ENCODE assay signal across 8 cellular contexts in the genomic region with DNA sequence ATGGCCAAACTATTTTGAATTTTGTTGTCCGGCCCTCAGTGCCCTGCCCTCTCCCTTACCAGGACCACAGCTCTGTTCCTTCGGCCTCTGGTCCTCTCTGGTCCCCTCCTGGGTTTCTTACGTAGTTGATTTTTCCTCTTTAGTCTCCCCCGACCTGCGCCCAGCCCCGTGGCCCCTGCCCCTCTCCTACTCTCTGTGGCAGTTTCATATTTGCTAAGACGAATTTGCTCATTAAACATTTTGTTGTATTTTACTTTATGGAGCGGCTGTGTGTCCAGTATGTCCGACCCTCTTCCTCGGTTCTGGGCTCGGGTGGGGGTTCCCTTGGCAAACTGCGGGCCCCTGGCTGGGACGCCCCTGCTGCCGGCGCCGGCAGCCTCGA. TPM values are rescaled to one million over a fixed set of nuclear protein-coding genes. Genes with fewer than 3 reads are reported as not detected.
A peak's percentile ranks its signal among the peaks of the same experiment; 100 is the strongest.
DNase-seq lines count a peak whose midpoint lies in the region; ATAC-seq and TF ChIP-seq lines count a peak whose summit lies in the region.

No MANE protein-coding gene starts in this region.

- peaks cover 53% of the 10 kb centered on the region for H4K20me1 ChIP-seq in Karpas-422 (ENCODE audit: insufficient read depth, low read depth, low read length)

- H3K27me3 Mint-ChIP-seq in naive B cell = no peaks in the 10 kb centered on the region

- peak overlapping the region; percentile 41; the same call in 1 of the 2 replicates for H3K27ac ChIP-seq in Karpas-422 (ENCODE audit: low read length)

- no peak for TF ChIP-seq CTCF in BE2C (IDR thresholded peaks at IDR 0.05; ENCODE audit: low read depth, low read length)
- TF ChIP-seq CTCF in choroid plexus epithelial cell (conservative IDR thresholded peaks at IDR 0.05; ENCODE audit: low read depth, low read length) = no peak

- H3K9me2 ChIP-seq in Karpas-422 (replicated peaks; ENCODE audit: insufficient read depth, low read length) = no peaks in the 10 kb centered on the region

- peak overlapping the region; percentile 93 for H3K9ac ChIP-seq in Karpas-422 (ENCODE audit: low read length)

- no peaks in the 10 kb centered on the region for H3K9me3 ChIP-seq in BE2C
- H3K9me3 ChIP-seq in Karpas-422 (ENCODE audit: low read length) = no peaks in the 10 kb centered on the region

- peak overlapping the region; percentile 52 to 99 (median 73) for H3K4me3 Mint-ChIP-seq in naive B cell

- peaks cover 19% of the 10 kb centered on the region for H3K4me1 ChIP-seq in BE2C
- peaks cover 76% of the 10 kb centered on the region for H3K4me1 ChIP-seq in Karpas-422 (ENCODE audit: low read length)

- H3K4me3 ChIP-seq in BE2C (ENCODE audit: low read depth, low read length) (peak overlapping the region; percentile 95), Karpas-422 (ENCODE audit: low read length) (peak overlapping the region; percentile 82), choroid plexus epithelial cell (ENCODE audit: low read depth, low read length) (peak overlapping the region; percentile 82)

- H3K27me3 ChIP-seq in BE2C (no peaks in the 10 kb centered on the region), Karpas-422 (ENCODE audit: low read length) (no peaks in the 10 kb centered on the region)

- H3K9me3 Mint-ChIP-seq in naive B cell = no peaks in the 10 kb centered on the region

- peak overlapping the region; percentile 78 for H3K4me2 ChIP-seq in Karpas-422 (ENCODE audit: low read depth, low read length, poor library complexity, severe bottlenecking)

- H3K36me3 ChIP-seq in BE2C (peaks cover 51% of the 10 kb centered on the region), Karpas-422 (ENCODE audit: insufficient read depth, low read length) (peaks cover 20% of the 10 kb centered on the region)

- DNase-seq in BE2C = no peak
- no peak for DNase-seq in Karpas-422
- no peak for DNase-seq in choroid plexus epithelial cell (ENCODE audit: low read depth)
- DNase-seq in naive B cell = no peak
- no peak for DNase-seq in NCI-H1930 (lab: John Stamatoyannopoulos, UW)
- no peak for DNase-seq in ureter (ENCODE audit: low spot score)
- DNase-seq in HUDEP-2 (lab: John Stamatoyannopoulos, UW; ENCODE audit: unreplicated experiment in 76 of 76) = no peak

- H3K4me1 Mint-ChIP-seq in naive B cell = peaks cover 55 to 74% (median 73%) of the 10 kb centered on the region in 3 donors

- peak overlapping the region in 5 of 6 donors; percentile 85 to 98 (median 96) for H3K27ac Mint-ChIP-seq in naive B cell

- H3K79me2 ChIP-seq in Karpas-422 (ENCODE audit: low read length) = peaks cover 84% of the 10 kb centered on the region

- peaks cover 3 to 15% of the 10 kb centered on the region in 2 donors for H3K36me3 Mint-ChIP-seq in naive B cell

- H2AFZ ChIP-seq in Karpas-422 (ENCODE audit: low read length) = no peak overlapping the region

- no peak for ATAC-seq in naive B cell (ENCODE audit: low read depth in 2 of 2)
- no peak for ATAC-seq in GM21529 (IDR thresholded peaks at IDR 0.05; ENCODE audit: unreplicated experiment)

RNA-seq across cellular contexts. Expression of a gene that starts 0.6 kb away (rescaled TPM):
- polyA plus RNA-seq in BE2C (2012; ENCODE audit: insufficient read depth, insufficient read length, low read depth) = 358 TPM
- 21.2 and 52.5 TPM in 2 replicates for total RNA-seq in Karpas-422 (2014; rRNA removed; shearing (Covaris generic); ENCODE audit: low replicate concordance)
- 10 to 100 TPM in 5 of 6 donors, 1 to 10 TPM in 1; 1.0 to 28.9 (median 13.8) TPM for polyA plus RNA-seq in naive B cell (ENCODE audit: low read depth in 6 of 6)
- total RNA-seq in ureter = 78.5 TPM

RNA-seq across cellular contexts. Expression of a gene that starts 19.6 kb away (rescaled TPM):
- polyA plus RNA-seq in BE2C (2012; ENCODE audit: insufficient read depth, insufficient read length, low read depth) = 543 TPM
- 107 and 272 TPM in 2 replicates for total RNA-seq in Karpas-422 (2014; rRNA removed; shearing (Covaris generic); ENCODE audit: low replicate concordance)
- 10 to 100 TPM in 3 of 6 donors, 1 to 10 TPM in 3; 3.2 to 13.7 (median 9.3) TPM for polyA plus RNA-seq in naive B cell (ENCODE audit: low read depth in 6 of 6)
- total RNA-seq in ureter = 195 TPM

RNA-seq across cellular contexts. Expression of a gene that starts 26.4 kb away (rescaled TPM):
- polyA plus RNA-seq in BE2C (2012; ENCODE audit: insufficient read depth, insufficient read length, low read depth) = 51.0 TPM
- 26.2 and 54.8 TPM in 2 replicates for total RNA-seq in Karpas-422 (2014; rRNA removed; shearing (Covaris generic); ENCODE audit: low replicate concordance)
- 10 to 100 TPM in 3 of 6 donors, 1 to 10 TPM in 3; 8.1 to 13.0 (median 9.7) TPM for polyA plus RNA-seq in naive B cell (ENCODE audit: low read depth in 6 of 6)
- 12.3 TPM for total RNA-seq in ureter

RNA-seq across cellular contexts. Expression of a gene that starts 31.0 kb away (rescaled TPM):
- 42.2 TPM for polyA plus RNA-seq in BE2C (2012; ENCODE audit: insufficient read depth, insufficient read length, low read depth)
- total RNA-seq in Karpas-422 (2014; rRNA removed; shearing (Covaris generic); ENCODE audit: low replicate concordance) = 119 and 128 TPM in 2 replicates
- polyA plus RNA-seq in naive B cell (ENCODE audit: low read depth in 6 of 6) = 10 to 100 TPM; 60.7 to 82.8 (median 65.4) TPM
- total RNA-seq in ureter = 22.7 TPM

RNA-seq across cellular contexts. Expression of a gene that starts 33.6 kb away (rescaled TPM):
- polyA plus RNA-seq in BE2C (2012; ENCODE audit: insufficient read depth, insufficient read length, low read depth) = 129 TPM
- total RNA-seq in Karpas-422 (2014; rRNA removed; shearing (Covaris generic); ENCODE audit: low replicate concordance) = 44.3 and 47.5 TPM in 2 replicates
- polyA plus RNA-seq in naive B cell (ENCODE audit: low read depth in 6 of 6) = 10 to 100 TPM; 28.4 to 54.2 (median 31.5) TPM
- total RNA-seq in ureter = 56.5 TPM
